In the genomic region with DNA sequence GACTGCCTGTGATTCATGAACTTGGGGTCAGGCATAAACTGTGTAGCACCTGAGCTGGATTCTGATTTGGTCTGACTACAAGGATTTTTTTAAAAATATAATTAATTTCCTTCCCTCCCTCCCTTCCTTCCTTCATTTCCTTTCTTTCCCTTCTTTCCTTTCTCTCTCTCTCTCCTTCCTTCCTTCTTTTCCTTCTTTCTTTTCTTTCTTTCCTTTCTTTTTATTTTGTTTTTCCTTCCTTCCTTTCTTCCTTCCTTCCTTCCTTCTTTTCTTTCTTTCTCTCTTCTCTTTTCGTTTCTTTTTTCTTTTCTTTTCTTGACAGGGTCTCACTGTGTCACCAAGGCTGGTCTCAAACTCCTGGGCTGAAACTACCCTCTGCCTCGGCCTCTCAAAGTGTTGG, we compare ENCODE assay signal across 31 cellular contexts.
"Had no signal": no experiment of that assay in that cellular context is flagged by ENCODE, and none has a peak within 500 bp of the region (broad histone marks: within the 10 kb centered on the region; RNA-seq: fewer than 3 reads in every experiment).

No MANE protein-coding gene starts in this region.

- H3K27me3 Mint-ChIP-seq: activated CD4-positive, alpha-beta T cell treated with anti-CD3 and anti-CD28 coated beads, Interleukin-2, amount 10 ng/mL, durations not matched to agents 24 days and 14 days; activated CD8-positive, alpha-beta T cell treated with anti-CD3 and anti-CD28 coated beads for 36 hours; T-cell had no signal

- H3K4me1 Mint-ChIP-seq: activated CD4-positive, alpha-beta T cell treated with anti-CD3 and anti-CD28 coated beads, Interleukin-2, amount 10 ng/mL, durations not matched to agents 24 days and 14 days; T-cell had no signal

- H3K4me3 Mint-ChIP-seq: activated CD4-positive, alpha-beta T cell treated with anti-CD3 and anti-CD28 coated beads, Interleukin-2, amount 10 ng/mL, durations not matched to agents 24 days and 14 days; activated CD8-positive, alpha-beta T cell treated with anti-CD3 and anti-CD28 coated beads for 36 hours; activated naive CD4-positive, alpha-beta T cell treated with anti-CD3 and anti-CD28 coated beads for 36 hours; T-cell had no signal

- H3K27ac Mint-ChIP-seq: activated CD4-positive, alpha-beta T cell treated with anti-CD3 and anti-CD28 coated beads, Interleukin-2, amount 10 ng/mL, durations not matched to agents 24 days and 14 days; activated CD8-positive, alpha-beta T cell treated with anti-CD3 and anti-CD28 coated beads for 36 hours; activated naive CD4-positive, alpha-beta T cell treated with anti-CD3 and anti-CD28 coated beads for 36 hours; activated naive CD4-positive, alpha-beta T cell treated with anti-CD3 and anti-CD28 coated beads, Interleukin-2, amount 50 U/mL, for 72 hours; T-cell had no signal

- DNase-seq: activated CD4-positive, alpha-beta T cell treated with anti-CD3 and anti-CD28 coated beads, Interleukin-2, amount 10 ng/mL, durations not matched to agents 24 days and 14 days; activated CD4-positive, alpha-beta T cell treated with anti-CD3 and anti-CD28 coated beads, Interleukin-2, amount 50 U/mL, for 4 hours; activated CD8-positive, alpha-beta T cell treated with anti-CD3 and anti-CD28 coated beads for 36 hours; activated gamma-delta T cell treated with Interleukin-2 at 50 U/mL for 16 hours; activated naive CD4-positive, alpha-beta T cell treated with anti-CD3 and anti-CD28 coated beads for 36 hours; activated T-cell treated with anti-CD3 and anti-CD28 coated beads, Interleukin-2, amount 50 U/mL, for 1 hour; amniotic stem cell; aorta; brain microvascular endothelial cell; central memory CD4-positive, alpha-beta T cell; MM.1S; MV-4-11; NCI-H1092; NCI-H1436 treated with DMSO at 0.1 percent for 48 hours; NCI-H1694 treated with DMSO at 0.1 percent for 48 hours; NCI-H2029; NCI-H345; NCI-H510A; NCI-H526; NCI-H748 treated with DMSO at 0.1 percent for 48 hours; NK-92 treated with Interleukin-12 subunit alpha and Interleukin-12 subunit beta, amount 100 ng/mL, for 24 hours; PC-9; SIG-M5; T-cell; T-helper 2 cell; T-helper 9 cell had no signal

- H3K27ac ChIP-seq: brain microvascular endothelial cell, PC-9, RWPE1 had no signal

- H3K27me3 ChIP-seq: brain microvascular endothelial cell had no signal

- H3K9me3 Mint-ChIP-seq: activated naive CD4-positive, alpha-beta T cell treated with anti-CD3 and anti-CD28 coated beads, Interleukin-2, amount 50 U/mL, for 72 hours had no signal

- H2AFZ ChIP-seq: PC-9 had no signal

- H3K4me3 ChIP-seq: PC-9 had no signal

- H3K36me3 ChIP-seq: brain microvascular endothelial cell had no signal

- FAIRE-seq: RCC 7860 had no signal

- H3K4me2 ChIP-seq: PC-9 had no signal

- ATAC-seq: activated CD8-positive, alpha-beta T cell treated with anti-CD3 and anti-CD28 coated beads for 36 hours; activated naive CD4-positive, alpha-beta T cell treated with anti-CD3 and anti-CD28 coated beads, Interleukin-2, amount 50 U/mL, for 72 hours; Right ventricle myocardium inferior; SK-N-SH treated with all-trans-retinoic acid at 6 μM for 48 hours; T-cell had no signal
